8 cellular contexts compared by ENCODE assay signal in genomic region chr5:151086192-151086869, GRCh38. TPM values are rescaled to one million over a fixed set of nuclear protein-coding genes. Genes with fewer than 3 reads are reported as not detected.
A peak's percentile ranks its signal among the peaks of the same experiment; 100 is the strongest.
DNase-seq lines count a peak whose midpoint lies in the region; ATAC-seq and TF ChIP-seq lines count a peak whose summit lies in the region.

No MANE protein-coding gene starts in this region.

- peaks cover 3% of the 10 kb centered on the region; the same call in 1 of the 2 replicates for H3K79me2 ChIP-seq in SK-N-SH (ENCODE audit: insufficient read depth)

- H3K4me3 Mint-ChIP-seq in IgD-negative memory B cell (peak overlapping the region; percentile 5 to 79 (median 54)), nephron progenitor cell (no peak overlapping the region)

- H3K27me3 Mint-ChIP-seq in IgD-negative memory B cell (no peaks in the 10 kb centered on the region), nephron progenitor cell (ENCODE audit: low read depth, poor library complexity) (peaks cover 15% of the 10 kb centered on the region)

- CTCF ChIA-PET in SK-N-SH (lab: Yijun Ruan, JAX): interaction anchor here (1.6 to 2.9 kb wide), 3 partner anchors 28 to 40 kb away, joined by 5 to 11 read pairs (median 7); no protein-coding TSS in a partner anchor

- peak overlapping the region in 9 of 11 experiments; percentile 9 to 81 (median 43); a peak in 13 of 22 replicates for H3K9ac ChIP-seq in BLaER1 treated with 17β-estradiol and CSF1 and Interleukin-3, amounts not matched to agents 10 nM and 100 nM
- no peak overlapping the region for H3K9ac ChIP-seq in SK-N-SH

- H3K9me3 Mint-ChIP-seq in IgD-negative memory B cell (no peaks in the 10 kb centered on the region), nephron progenitor cell (no peaks in the 10 kb centered on the region)

- no peaks in the 10 kb centered on the region for H3K9me2 ChIP-seq in SK-N-SH

- H3K4me2 ChIP-seq in BLaER1 treated with 17β-estradiol and CSF1 and Interleukin-3, amounts not matched to agents 10 nM and 100 nM: peak overlapping the region; percentile 43 to 97 (median 70); a peak in 21 of 22 replicates
- H3K4me2 ChIP-seq in SK-N-SH: no peak overlapping the region

- POLR2A ChIA-PET in SK-N-SH (lab: Yijun Ruan, JAX): no interaction called here

- peak overlapping the region; percentile 3 to 75 (median 45); a peak in 18 of 22 replicates for H3K27ac ChIP-seq in BLaER1 treated with 17β-estradiol and CSF1 and Interleukin-3, amounts not matched to agents 10 nM and 100 nM
- H3K27ac ChIP-seq in breast epithelium: peak overlapping the region; percentile 81 to 90
- H3K27ac ChIP-seq in SK-N-SH (ENCODE audit: low read depth in 2 of 2, low read length in 1 of 2): no peak overlapping the region

- TF ChIP-seq CTCF in breast epithelium (IDR thresholded peaks at IDR 0.05) (no peak), nephron progenitor cell (IDR thresholded peaks at IDR 0.05) (no peak), SK-N-SH (IDR thresholded peaks at IDR 0.05) (no peak)

- no peak for TF ChIP-seq RAD21 in SK-N-SH (IDR thresholded peaks at IDR 0.05; ENCODE audit: low read length)

- H4K20me1 ChIP-seq in BLaER1 treated with 17β-estradiol and CSF1 and Interleukin-3, amounts not matched to agents 10 nM and 100 nM: no peaks in the 10 kb centered on the region; a peak in 1 of 22 replicates
- no peaks in the 10 kb centered on the region for H4K20me1 ChIP-seq in SK-N-SH (ENCODE audit: insufficient read depth)

- H3K36me3 Mint-ChIP-seq in IgD-negative memory B cell (peaks cover 2% of the 10 kb centered on the region), nephron progenitor cell (ENCODE audit: low read depth) (no peaks in the 10 kb centered on the region)

- TF ChIP-seq EP300 in SK-N-SH (IDR thresholded peaks at IDR 0.05; ENCODE audit: borderline replicate concordance in 1 of 2, low read depth in 1 of 2, low read length in 1 of 2): no peak

- H3K36me3 ChIP-seq in BLaER1 treated with 17β-estradiol and CSF1 and Interleukin-3, amounts not matched to agents 10 nM and 100 nM: no peaks in the 10 kb centered on the region
- no peaks in the 10 kb centered on the region for H3K36me3 ChIP-seq in breast epithelium
- H3K36me3 ChIP-seq in SK-N-SH (replicated peaks in 1 of 2; ENCODE audit: control insufficient read depth in 1 of 2, insufficient read depth in 2 of 2, low read length in 1 of 2): no peaks in the 10 kb centered on the region

- no peaks in the 10 kb centered on the region for H3K9me3 ChIP-seq in BLaER1 treated with 17β-estradiol and CSF1 and Interleukin-3, amounts not matched to agents 10 nM and 100 nM (replicated peaks in 1 of 11)
- H3K9me3 ChIP-seq in breast epithelium (no peaks in the 10 kb centered on the region), SK-N-SH (no peaks in the 10 kb centered on the region)

- 82% methylated on average over 5 of the region's 6 CpGs for WGBS in SK-N-SH (ENCODE audit: low lambda C conversion rate)

- no peak overlapping the region for H2AFZ ChIP-seq in SK-N-SH (ENCODE audit: low read depth)

- H3K4me3 ChIP-seq in BLaER1 treated with 17β-estradiol and CSF1 and Interleukin-3, amounts not matched to agents 10 nM and 100 nM: peak overlapping the region in 5 of 10 experiments; percentile 11 to 89 (median 65); a peak in 9 of 20 replicates
- no peak overlapping the region for H3K4me3 ChIP-seq in breast epithelium
- no peak overlapping the region for H3K4me3 ChIP-seq in SK-N-SH (ENCODE audit: low read depth in 2 of 2, low read length in 1 of 2)

- no peak for DNase-seq in breast epithelium (ENCODE audit: low spot score in 2 of 2)
- no peak for DNase-seq in nephron progenitor cell
- no peak for DNase-seq in SK-N-SH
- no peak for DNase-seq in AML-193 (lab: John Stamatoyannopoulos, UW)

- H3F3A ChIP-seq in SK-N-SH (replicated peaks; ENCODE audit: insufficient read depth): no peaks in the 10 kb centered on the region

- no peak for TF ChIP-seq POLR2A in breast epithelium (IDR thresholded peaks at IDR 0.05)

- peaks cover 34 to 49% (median 47%) of the 10 kb centered on the region in 3 donors for H3K4me1 Mint-ChIP-seq in IgD-negative memory B cell
- peaks cover 33% of the 10 kb centered on the region for H3K4me1 Mint-ChIP-seq in nephron progenitor cell

- peak overlapping the region; percentile 1 to 64 (median 58) for H3K27ac Mint-ChIP-seq in IgD-negative memory B cell
- peak overlapping the region; percentile 14 for H3K27ac Mint-ChIP-seq in nephron progenitor cell

- peaks cover 32 to 97% (median 75%) of the 10 kb centered on the region in 10 experiments for H3K4me1 ChIP-seq in BLaER1 treated with 17β-estradiol and CSF1 and Interleukin-3, amounts not matched to agents 10 nM and 100 nM
- H3K4me1 ChIP-seq in breast epithelium (peaks cover 0 to 16% of the 10 kb centered on the region in 2 donors), SK-N-SH (ENCODE audit: control insufficient read depth in 1 of 2, insufficient read depth in 2 of 2, low read depth in 1 of 2, low read length in 1 of 2) (peaks cover 4 to 5% of the 10 kb centered on the region in 2 experiments; a peak in 3 of 4 replicates)

- ATAC-seq in HG03025 (IDR thresholded peaks at IDR 0.05; ENCODE audit: low FRiP score, unreplicated experiment): no peak
- ATAC-seq in GM21737 (IDR thresholded peaks at IDR 0.05; ENCODE audit: unreplicated experiment): no peak

- H3K27me3 ChIP-seq in BLaER1 treated with 17β-estradiol and CSF1 and Interleukin-3, amounts not matched to agents 10 nM and 100 nM: no peaks in the 10 kb centered on the region
- no peaks in the 10 kb centered on the region for H3K27me3 ChIP-seq in breast epithelium
- no peaks in the 10 kb centered on the region for H3K27me3 ChIP-seq in SK-N-SH (ENCODE audit: insufficient read depth)

- intact Hi-C loops in breast epithelium (cut with DNase I; ENCODE audit: low total_unique reads): no loop called here

TF ChIP-seq in SK-N-SH, 30 proteins besides CTCF, POLR2A, EP300 and RAD21:
- TF ChIP-seq ZBTB33 (IDR thresholded peaks at IDR 0.05; ENCODE audit: borderline replicate concordance, low read depth) (no peak), RCOR1 (IDR thresholded peaks at IDR 0.05; ENCODE audit: low read length) (no peak), GATA2 (CRISPR knock-in tag; IDR thresholded peaks at IDR 0.05) (no peak), MXI1 (IDR thresholded peaks at IDR 0.05; ENCODE audit: low read depth, low read length) (no peak), SIN3A (IDR thresholded peaks at IDR 0.05; ENCODE audit: borderline replicate concordance, low read depth, low read length) (no peak), TEAD4 (IDR thresholded peaks at IDR 0.05; ENCODE audit: borderline replicate concordance, insufficient read depth) (no peak), TCF12 (IDR thresholded peaks at IDR 0.05) (no peak), PBX3 (IDR thresholded peaks at IDR 0.05) (no peak)

RNA-seq across cellular contexts. Expression of gene TNIP1, which starts 5.5 kb away (rescaled TPM):
- polyA plus RNA-seq in IgD-negative memory B cell (78.3 TPM), SK-N-SH (2012; rRNA removed) (39.4 and 46.2 TPM in 2 replicates)
- 100 to 1,000 TPM in 1 of 3 donors, 10 to 100 TPM in 2; 65.3 to 221 (median 91.8) TPM for total RNA-seq in breast epithelium
- 33.3 and 41.5 TPM in 2 replicates for polyA plus RNA-seq in SK-N-SH (2012; cell fraction: cytosol; rRNA removed)
- polyA plus RNA-seq in SK-N-SH (2012; cell fraction: nucleus; rRNA removed): 36.6 and 41.8 TPM in 2 replicates

Comparison
In these comparisons a context has a peak if more than half of its experiments do, and no peak if none do; other contexts are left out.
1. H3K27ac ChIP-seq: peak in BLaER1 treated with 17β-estradiol and CSF1 and Interleukin-3, amounts not matched to agents 10 nM and 100 nM (11 of 11) and breast epithelium (2 of 2); none in SK-N-SH (0 of 2).